Comparison of ENCODE assay signal across 1 cellular context in genomic region chr3:188746291-188746783, GRCh38.
TF ChIP-seq lines count a peak whose summit lies in the region.

No MANE protein-coding gene starts in this region.

TF ChIP-seq in HepG2, 621 proteins besides CTCF, POLR2A, EP300 and RAD21 (continued from another document and continues in another):
- TF ChIP-seq PRDM10 (CRISPR knock-in tag; IDR thresholded peaks at IDR 0.05; ENCODE audit: low read depth): 0 out of 2 replicates have a peak, but pooled peaks have one; percentile 68
- 0 out of 2 replicates have a peak, but pooled peaks have one; percentile 46 for TF ChIP-seq ZNF142 (CRISPR knock-in tag; IDR thresholded peaks at IDR 0.05)
- no peak for TF ChIP-seq PRMT3 (CRISPR knock-in tag; IDR thresholded peaks at IDR 0.05; ENCODE audit: borderline replicate concordance, low read depth)
- peak; percentile 75 for TF ChIP-seq ESRRA (CRISPR knock-in tag; IDR thresholded peaks at IDR 0.05; ENCODE audit: low read depth)
- peak; percentile 100 for TF ChIP-seq TCF7 (IDR thresholded peaks at IDR 0.05; ENCODE audit: low read depth)
- no peak for TF ChIP-seq ZNF382 (CRISPR knock-in tag; IDR thresholded peaks at IDR 0.05; ENCODE audit: borderline replicate concordance)
- TF ChIP-seq BRF2 (CRISPR knock-in tag; IDR thresholded peaks at IDR 0.05): peak; percentile 82
- peak; percentile 89; the same call in 1 of the 2 replicates for TF ChIP-seq AKAP8 (CRISPR knock-in tag; IDR thresholded peaks at IDR 0.05)
- TF ChIP-seq ZNF766 (CRISPR knock-in tag; IDR thresholded peaks at IDR 0.05; ENCODE audit: borderline replicate concordance): 0 out of 2 replicates have a peak, but pooled peaks have one; percentile 41
- peak; percentile 82; the same call in 1 of the 2 replicates for TF ChIP-seq ZMYM3 (CRISPR knock-in tag; IDR thresholded peaks at IDR 0.05)
- peak; percentile 99 for TF ChIP-seq ZGPAT (CRISPR knock-in tag; IDR thresholded peaks at IDR 0.05)
- TF ChIP-seq ZKSCAN8 (CRISPR knock-in tag; IDR thresholded peaks at IDR 0.05; ENCODE audit: borderline replicate concordance): peak; percentile 94; the same call in 1 of the 2 replicates
- peak; percentile 90 for TF ChIP-seq ZNF264 (CRISPR knock-in tag; IDR thresholded peaks at IDR 0.05)
- TF ChIP-seq ZNF552 (CRISPR knock-in tag; IDR thresholded peaks at IDR 0.05; ENCODE audit: borderline replicate concordance): no peak; the same call in 1 of the 2 replicates
- no peak for TF ChIP-seq ZNF17 (CRISPR knock-in tag; IDR thresholded peaks at IDR 0.05)
- peak; percentile 99 for TF ChIP-seq MBD4 (IDR thresholded peaks at IDR 0.05; ENCODE audit: borderline replicate concordance, low read length)
- peak; percentile 72; the same call in 1 of the 2 replicates for TF ChIP-seq ZNF292 (CRISPR knock-in tag; IDR thresholded peaks at IDR 0.05; ENCODE audit: borderline replicate concordance, low read depth)
- TF ChIP-seq ZNF205 (CRISPR knock-in tag; IDR thresholded peaks at IDR 0.05): peak; percentile 62
- no peak for TF ChIP-seq ZNF773 (CRISPR knock-in tag; IDR thresholded peaks at IDR 0.05; ENCODE audit: borderline replicate concordance)
- peak; percentile 99 for TF ChIP-seq FOXA3 (CRISPR knock-in tag; IDR thresholded peaks at IDR 0.05)
- TF ChIP-seq FOXO1 (CRISPR knock-in tag; IDR thresholded peaks at IDR 0.05): peak; percentile 99
- TF ChIP-seq ATF7 (IDR thresholded peaks at IDR 0.05): peak; percentile 50; the same call in 1 of the 2 replicates
- no peak; the same call in 1 of the 2 replicates for TF ChIP-seq ATF7 (CRISPR knock-in tag; IDR thresholded peaks at IDR 0.05)
- no peak for TF ChIP-seq NBN (conservative IDR thresholded peaks at IDR 0.05)
- peak; percentile 38; the same call in 1 of the 3 replicates for TF ChIP-seq MXI1 (IDR thresholded peaks at IDR 0.05; ENCODE audit: borderline replicate concordance, low read depth, low read length)
- no peak for TF ChIP-seq AGO1 (IDR thresholded peaks at IDR 0.05; ENCODE audit: low read depth, low read length, poor library complexity, severe bottlenecking)
- TF ChIP-seq ZNF609 (CRISPR knock-in tag; IDR thresholded peaks at IDR 0.05; ENCODE audit: borderline replicate concordance): peak; percentile 98
- peak; percentile 96 for TF ChIP-seq NR2F6 (IDR thresholded peaks at IDR 0.05)
- peak; percentile 87; the same call in 1 of the 2 replicates for TF ChIP-seq NR2F6 (CRISPR knock-in tag; IDR thresholded peaks at IDR 0.05)
- no peak for TF ChIP-seq HMGA1 (CRISPR knock-in tag; conservative IDR thresholded peaks at IDR 0.05)
- peak; percentile 99 for TF ChIP-seq NCOR1 (IDR thresholded peaks at IDR 0.05; ENCODE audit: borderline replicate concordance, low read length)
- no peak for TF ChIP-seq ZNF567 (CRISPR knock-in tag; IDR thresholded peaks at IDR 0.05; ENCODE audit: borderline replicate concordance)
- TF ChIP-seq ELK4 (CRISPR knock-in tag; IDR thresholded peaks at IDR 0.05; ENCODE audit: borderline replicate concordance): no peak
- no peak for TF ChIP-seq TAF15 (IDR thresholded peaks at IDR 0.05; ENCODE audit: low read depth, low read length, poor library complexity, severe bottlenecking)
- TF ChIP-seq ZNF431 (CRISPR knock-in tag; IDR thresholded peaks at IDR 0.05; ENCODE audit: borderline replicate concordance, low read depth): peak; percentile 39; the same call in 1 of the 2 replicates
- TF ChIP-seq AFF4 (CRISPR knock-in tag; IDR thresholded peaks at IDR 0.05): no peak
